ENCODE assay signal across 8 cellular contexts in genomic region chr10:91219371-91220193, GRCh38. TPM values are rescaled to one million over a fixed set of nuclear protein-coding genes. Genes with fewer than 3 reads are reported as not detected.
A peak's percentile ranks its signal among the peaks of the same experiment; 100 is the strongest.
DNase-seq lines count a peak whose midpoint lies in the region; ATAC-seq and TF ChIP-seq lines count a peak whose summit lies in the region.

No MANE protein-coding gene starts in this region.

- 9 to 33% methylated on average over 8 of the region's 8 CpGs for WGBS in sigmoid colon, 2 donors

- H3K36me3 ChIP-seq in SK-N-MC (ENCODE audit: insufficient read depth, low read length): no peaks in the 10 kb centered on the region
- H3K36me3 ChIP-seq in fibroblast of lung (ENCODE audit: control insufficient read depth, insufficient read depth, low read length): no peaks in the 10 kb centered on the region
- H3K36me3 ChIP-seq in sigmoid colon: no peaks in the 10 kb centered on the region

- H3K9ac ChIP-seq in SK-N-MC (ENCODE audit: insufficient read length) (no peak overlapping the region), fibroblast of lung (ENCODE audit: insufficient read depth, low read length) (no peak overlapping the region)

- H2AFZ ChIP-seq in fibroblast of lung (ENCODE audit: low read length): peak overlapping the region; percentile 83

- H3K79me2 ChIP-seq in fibroblast of lung (ENCODE audit: control insufficient read depth, insufficient read depth, low read length): peaks cover 7% of the 10 kb centered on the region

- peak overlapping the region; percentile 84 for H3K4me2 ChIP-seq in fibroblast of lung (ENCODE audit: extremely low read depth, insufficient read depth, low read length)

- DNase-seq in SK-N-MC (ENCODE audit: low read depth, low spot score): no peak
- DNase-seq in fibroblast of lung (ENCODE audit: low read depth in 2 of 2): no peak
- DNase-seq in sigmoid colon: no peak
- no peak for DNase-seq in NCI-H2196 treated with DMSO at 0.1 percent for 48 hours (lab: John Stamatoyannopoulos, UW; ENCODE audit: unreplicated experiment)

- no peaks in the 10 kb centered on the region for H3K4me1 ChIP-seq in fibroblast of lung (ENCODE audit: control insufficient read depth, extremely low read depth, insufficient read depth, low read length)
- peaks cover 0 to 35% (median 28%) of the 10 kb centered on the region in 4 donors for H3K4me1 ChIP-seq in sigmoid colon

- no peaks in the 10 kb centered on the region for H3K9me3 ChIP-seq in SK-N-MC (ENCODE audit: low read depth, low read length)
- no peaks in the 10 kb centered on the region for H3K9me3 ChIP-seq in fibroblast of lung (ENCODE audit: control insufficient read depth, insufficient read depth, low read depth, low read length)
- no peaks in the 10 kb centered on the region for H3K9me3 ChIP-seq in sigmoid colon

- H3K27ac ChIP-seq in SK-N-MC (no peak overlapping the region), fibroblast of lung (ENCODE audit: insufficient read depth, low read length) (no peak overlapping the region), sigmoid colon (peak overlapping the region; percentile 89 to 96 (median 94))

- intact Hi-C loops in sigmoid colon (cut with DNase I): no loop called here

- H3K4me3 ChIP-seq in GM12875 (ENCODE audit: low read depth, low read length) (peak overlapping the region; percentile 7), SK-N-MC (peak overlapping the region; percentile 70), fibroblast of lung (replicated peaks in 1 of 4; ENCODE audit: control extremely low read depth in 1 of 4, insufficient read depth in 1 of 4, low read depth in 3 of 4, low read length in 4 of 4) (peak overlapping the region; percentile 37 to 62 (median 54)), sigmoid colon (peak overlapping the region; percentile 18 to 99 (median 96))

- TF ChIP-seq POLR2A in sigmoid colon (IDR thresholded peaks at IDR 0.05): no peak

- TF ChIP-seq CTCF in GM12875 (IDR thresholded peaks at IDR 0.05; ENCODE audit: borderline replicate concordance, insufficient read depth, low read depth, low read length): no peak
- TF ChIP-seq CTCF in fibroblast of lung (conservative IDR thresholded peaks at IDR 0.05 in 1 of 2, IDR thresholded peaks at IDR 0.05 in 1 of 2; ENCODE audit: low read depth in 1 of 2, low read length in 2 of 2): no peak
- no peak for TF ChIP-seq CTCF in sigmoid colon (IDR thresholded peaks at IDR 0.05)

- ATAC-seq in HG03045 (IDR thresholded peaks at IDR 0.05; ENCODE audit: unreplicated experiment) (no peak), HG02623 (IDR thresholded peaks at IDR 0.05; ENCODE audit: unreplicated experiment) (no peak), GM21367 (IDR thresholded peaks at IDR 0.05; ENCODE audit: unreplicated experiment) (no peak)

- no peaks in the 10 kb centered on the region for H4K20me1 ChIP-seq in fibroblast of lung (ENCODE audit: control insufficient read depth, extremely low read depth, insufficient read depth, low read length)

- H3K27me3 ChIP-seq in fibroblast of lung (ENCODE audit: control insufficient read depth, insufficient read depth, low read length) (no peaks in the 10 kb centered on the region), sigmoid colon (no peaks in the 10 kb centered on the region)

- TF ChIP-seq EP300 in sigmoid colon (IDR thresholded peaks at IDR 0.05): no peak

RNA-seq across cellular contexts. Expression of gene PCGF5, which starts 0.9 kb away (rescaled TPM):
- total RNA-seq in fibroblast of lung (28.5 and 31.5 TPM in 2 replicates), sigmoid colon (10 to 100 TPM; 48.7 to 60.3 (median 49.2) TPM)
- polyA plus RNA-seq in fibroblast of lung (25.8 and 31.3 TPM in 2 replicates), sigmoid colon (10 to 100 TPM; 38.9 to 78.7 (median 78.6) TPM)
- polyA plus RNA-seq in fibroblast of lung (2012): 18.9 and 24.0 TPM in 2 replicates
- 5.1 and 7.6 TPM in 2 replicates for polyA minus RNA-seq in fibroblast of lung (ENCODE audit: low replicate concordance)

Comparison
In these comparisons a context has a peak if more than half of its experiments do, and no peak if none do; other contexts are left out.
1. H3K4me3 ChIP-seq: peak in every context shown above with its lines; median percentile 96 in sigmoid colon; 70 in SK-N-MC; 54 in fibroblast of lung; 7 in GM12875.
2. H3K27ac ChIP-seq: peak in sigmoid colon (4 of 4); none in SK-N-MC (single experiment) and fibroblast of lung (single experiment).